ENCODE assay signal across 28 cellular contexts in the genomic region with DNA sequence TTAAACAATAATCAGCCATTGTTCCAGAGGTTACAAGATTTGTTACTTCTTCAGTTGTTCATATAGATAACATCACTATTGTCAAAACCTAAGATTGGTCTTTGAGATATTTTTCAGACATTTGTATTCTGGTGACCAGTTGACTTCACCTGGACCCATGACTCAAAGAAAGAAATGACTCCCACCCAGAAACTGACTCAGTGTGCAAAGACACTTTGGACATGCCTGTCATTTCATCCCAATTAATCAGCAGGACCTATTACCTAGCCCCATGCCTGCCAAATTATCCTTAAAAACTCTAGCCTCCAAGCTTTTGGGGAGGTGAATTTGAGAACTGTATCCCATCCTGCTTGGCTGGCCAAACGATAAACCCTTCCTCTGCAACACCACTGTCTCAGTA. TPM values are rescaled to one million over a fixed set of nuclear protein-coding genes. Genes with fewer than 3 reads are reported as not detected.
"Had no signal": no experiment of that assay in that cellular context is flagged by ENCODE, and none has a peak within 500 bp of the region (broad histone marks: within the 10 kb centered on the region; RNA-seq: fewer than 3 reads in every experiment).

No MANE protein-coding gene starts in this region.

- DNase-seq: activated CD4-positive, alpha-beta T cell treated with anti-CD3 and anti-CD28 coated beads for 1 hour; activated CD4-positive, alpha-beta T cell treated with anti-CD3 and anti-CD28 coated beads for 4 hours; activated CD4-positive, alpha-beta T cell treated with anti-CD3 and anti-CD28 coated beads, Interleukin-2, amount 10 ng/mL, durations not matched to agents 7 days and 5 days; activated CD4-positive, alpha-beta T cell treated with anti-CD3 and anti-CD28 coated beads, Interleukin-2, amount 50 U/mL, for 48 hours; activated CD4-positive, CD25-positive, alpha-beta regulatory T cell; activated CD8-positive, alpha-beta memory T cell treated with anti-CD3 and anti-CD28 coated beads for 24 hours; activated CD8-positive, alpha-beta T cell treated with anti-CD3 and anti-CD28 coated beads for 36 hours; activated effector memory CD4-positive, alpha-beta T cell treated with anti-CD3 and anti-CD28 coated beads, Interleukin-2, amount 50 U/mL, for 16 hours; activated naive CD4-positive, alpha-beta T cell treated with anti-CD3 and anti-CD28 coated beads for 36 hours; activated T-cell treated with anti-CD3 and anti-CD28 coated beads, Interleukin-2, amount 50 U/mL, for 1 hour; activated T-cell treated with anti-CD3 and anti-CD28 coated beads, Interleukin-2, amount 50 U/mL, for 48 hours; amniotic stem cell; anterior cingulate cortex; brain microvascular endothelial cell; central memory CD4-positive, alpha-beta T cell; cerebellar nuclear complex; colonic mucosa; effector CD8-positive, alpha-beta T cell; foreskin keratinocyte; gastrocnemius medialis; glutamatergic neuron; heart right ventricle; T-helper 2 cell had no signal

- H3K9me3 ChIP-seq: colonic mucosa, gastrocnemius medialis, heart right ventricle had no signal

- H3K36me3 ChIP-seq: brain microvascular endothelial cell, cardiac muscle cell, colonic mucosa, gastrocnemius medialis, heart right ventricle had no signal

- H3K4me1 ChIP-seq: colonic mucosa, foreskin keratinocyte, gastrocnemius medialis, heart right ventricle had no signal

- H3K27me3 ChIP-seq: brain microvascular endothelial cell, cardiac muscle cell, colonic mucosa, gastrocnemius medialis had no signal

- ATAC-seq: activated CD8-positive, alpha-beta T cell treated with anti-CD3 and anti-CD28 coated beads for 36 hours; esophagus mucosa; foreskin keratinocyte; gastrocnemius medialis; heart right ventricle had no signal

- H3K4me3 ChIP-seq: cardiac muscle cell, colonic mucosa, gastrocnemius medialis, heart right ventricle had no signal

- H3K27ac ChIP-seq: brain microvascular endothelial cell, cardiac muscle cell, colonic mucosa, foreskin keratinocyte, gastrocnemius medialis, heart right ventricle had no signal

RNA-seq across cellular contexts. Expression of gene TSPAN11, which starts 27.7 kb away (rescaled TPM):
- total RNA-seq: activated CD4-positive, alpha-beta T cell treated with anti-CD3 and anti-CD28 coated beads, Interleukin-2, amount 10 ng/mL, durations not matched to agents 7 days and 5 days; activated CD8-positive, alpha-beta T cell treated with anti-CD3 and anti-CD28 coated beads for 36 hours; activated naive CD4-positive, alpha-beta T cell treated with anti-CD3 and anti-CD28 coated beads for 36 hours; activated T-helper 1 cell treated with anti-CD3 and anti-CD28 coated beads, Interleukin-12 subunit alpha, Interleukin-12 subunit beta, Interleukin-2, Interleukin-4 antibody, amounts not matched to agents 30 ng/mL and 10 ng/mL and 1 ng/mL, durations not matched to agents 14 hours and 24 hours and 36 hours; activated T-helper 2 cell treated with anti-CD3 and anti-CD28 coated beads, Interferon-gamma antibody, Interleukin-2, Interleukin-4, amounts not matched to agents 10 μg/mL and 5 μg/mL and 100 μg/mL, durations not matched to agents 14 hours and 24 hours and 36 hours; foreskin keratinocyte; T-helper 1 cell treated with Interleukin-12 subunit alpha and Interleukin-12 subunit beta and Interleukin-4 antibody, amounts not matched to agents 30 ng/mL and 1 ng/mL, for 36 hours had no signal
